ENCODE assay signal across 17 cellular contexts in the genomic region with DNA sequence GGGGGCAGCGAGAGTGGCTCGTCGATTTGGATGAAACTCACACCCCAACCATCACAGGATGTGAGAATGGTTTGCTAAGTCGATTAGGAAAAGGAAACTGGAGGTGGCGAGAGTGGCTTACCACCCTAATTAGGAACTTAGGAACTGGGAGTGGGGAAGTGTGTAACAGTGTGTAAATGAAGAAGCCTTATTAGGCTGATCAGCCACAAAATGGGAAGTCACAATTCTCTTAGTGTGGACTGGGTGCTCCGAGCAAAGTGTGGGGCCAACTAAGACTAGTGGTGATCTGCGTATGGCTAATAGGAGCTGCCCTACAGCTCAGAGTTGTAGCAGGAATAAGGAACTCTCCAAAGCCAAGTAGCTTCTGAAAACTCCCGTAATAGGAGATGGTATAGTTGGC. TPM values are rescaled to one million over a fixed set of nuclear protein-coding genes. Genes with fewer than 3 reads are reported as not detected.
DNase-seq lines count a peak whose midpoint lies in the region; ATAC-seq and TF ChIP-seq lines count a peak whose summit lies in the region.
"Had no signal": no experiment of that assay in that cellular context is flagged by ENCODE, and none has a peak within 500 bp of the region (broad histone marks: within the 10 kb centered on the region; RNA-seq: fewer than 3 reads in every experiment).

No MANE protein-coding gene starts in this region.

- peak overlapping the region; percentile 69 for H3K27ac Mint-ChIP-seq in dendritic cell treated with granulocyte-macrophage colony-stimulating factor and Interleukin-4, amounts not matched to agents 40 ng/mL and 50 ng/mL, for 4 days
- H3K27ac Mint-ChIP-seq in naive thymus-derived CD8-positive, alpha-beta T cell = peak overlapping the region in 2 of 10 donors; percentile 29 to 58
- H3K27ac Mint-ChIP-seq: activated B cell treated with CpG ODN at 0.5 μM for 24 hours, T-cell had no signal

- H3K4me1 Mint-ChIP-seq in dendritic cell treated with granulocyte-macrophage colony-stimulating factor and Interleukin-4, amounts not matched to agents 40 ng/mL and 50 ng/mL, for 4 days (ENCODE audit: low read depth) = peaks cover 56% of the 10 kb centered on the region
- H3K4me1 Mint-ChIP-seq in naive thymus-derived CD8-positive, alpha-beta T cell = peaks cover 0 to 11% (median 7%) of the 10 kb centered on the region in 4 donors

- POLR2A ChIA-PET in naive thymus-derived CD8-positive, alpha-beta T cell (lab: Charles Lee) = no interaction called here

- no peaks in the 10 kb centered on the region for H3K36me3 Mint-ChIP-seq in dendritic cell treated with granulocyte-macrophage colony-stimulating factor and Interleukin-4, amounts not matched to agents 40 ng/mL and 50 ng/mL, for 4 days (ENCODE audit: low read depth)
- no peaks in the 10 kb centered on the region for H3K36me3 Mint-ChIP-seq in naive thymus-derived CD8-positive, alpha-beta T cell
- H3K36me3 Mint-ChIP-seq: T-cell had no signal

- peak overlapping the region; percentile 33 for H3K4me3 Mint-ChIP-seq in dendritic cell treated with granulocyte-macrophage colony-stimulating factor and Interleukin-4, amounts not matched to agents 40 ng/mL and 50 ng/mL, for 4 days
- H3K4me3 Mint-ChIP-seq in naive thymus-derived CD8-positive, alpha-beta T cell = no peak overlapping the region
- H3K4me3 Mint-ChIP-seq: activated B cell treated with CpG ODN at 0.5 μM for 24 hours, T-cell had no signal

- DNase-seq in HL-60 (ENCODE audit: low read depth in 1 of 2, low spot score in 1 of 2) = peak; percentile 73
- peak; percentile 41 to 55 for DNase-seq in NOMO-1 (lab: John Stamatoyannopoulos, UW; ENCODE audit: unreplicated experiment in 2 of 2)
- no peak for DNase-seq in sciatic nerve (ENCODE audit: low spot score)
- DNase-seq in naive thymus-derived CD8-positive, alpha-beta T cell = no peak
- no peak for DNase-seq in ecto neural progenitor cell (ENCODE audit: low spot score)
- DNase-seq: activated B cell treated with CpG ODN at 0.5 μM for 24 hours, BE2C, NCI-H748 treated with DMSO at 0.1 percent for 48 hours, RPMI8226, small intestine, T-cell had no signal

- peaks cover 34% of the 10 kb centered on the region for H3K27me3 Mint-ChIP-seq in dendritic cell treated with granulocyte-macrophage colony-stimulating factor and Interleukin-4, amounts not matched to agents 40 ng/mL and 50 ng/mL, for 4 days
- H3K27me3 Mint-ChIP-seq in naive thymus-derived CD8-positive, alpha-beta T cell = peaks cover 8 to 45% (median 20%) of the 10 kb centered on the region in 5 donors

- H3K9me3 Mint-ChIP-seq in dendritic cell treated with granulocyte-macrophage colony-stimulating factor and Interleukin-4, amounts not matched to agents 40 ng/mL and 50 ng/mL, for 4 days = no peaks in the 10 kb centered on the region
- H3K9me3 Mint-ChIP-seq in naive thymus-derived CD8-positive, alpha-beta T cell = peaks cover 0 to 2% (median 0%) of the 10 kb centered on the region in 9 donors
- H3K9me3 Mint-ChIP-seq: activated B cell treated with CpG ODN at 0.5 μM for 24 hours, T-cell had no signal

- ATAC-seq in sciatic nerve = peak; percentile 48
- ATAC-seq in naive thymus-derived CD8-positive, alpha-beta T cell = no peak
- ATAC-seq in HG03342 (IDR thresholded peaks at IDR 0.05; ENCODE audit: unreplicated experiment) = no peak
- ATAC-seq: mucosa of descending colon, T-cell had no signal

- TF ChIP-seq CTCF in HL-60 (IDR thresholded peaks at IDR 0.05; ENCODE audit: insufficient read depth, low read length) = no peak

- no peak overlapping the region for H3K4me3 ChIP-seq in HL-60 (replicated peaks; ENCODE audit: insufficient read depth, low read length)
- H3K4me3 ChIP-seq: mucosa of descending colon had no signal

- intact Hi-C loops in dendritic cell treated with granulocyte-macrophage colony-stimulating factor and Interleukin-4, amounts not matched to agents 40 ng/mL and 50 ng/mL, for 4 days (cut with micrococcal nuclease) = loop anchor here (5.0 kb wide), 1 partner anchor 34 kb away; no protein-coding TSS in a partner anchor
- intact Hi-C loops in sciatic nerve (cut with DNase I) = no loop called here

- no peaks in the 10 kb centered on the region for H3K27me3 ChIP-seq in HL-60 (ENCODE audit: insufficient read depth, poor library complexity, severe bottlenecking)

- peak overlapping the region; percentile 30 for H3K27ac ChIP-seq in HL-60 (replicated peaks)
- H3K27ac ChIP-seq: thoracic aorta had no signal

RNA-seq across cellular contexts. Expression of gene SIGLEC11, which starts 7.6 kb away (rescaled TPM):
- 1.6 TPM for total RNA-seq in sciatic nerve
- not detected for total RNA-seq in naive thymus-derived CD8-positive, alpha-beta T cell
- not detected for polyA plus RNA-seq in naive thymus-derived CD8-positive, alpha-beta T cell
- total RNA-seq: activated B cell treated with CpG ODN at 0.5 μM for 24 hours, H1, kidney epithelial cell had no signal

RNA-seq across cellular contexts. Expression of gene NUP62, which starts 24.1 kb away (rescaled TPM):
- 37.4 TPM for total RNA-seq in sciatic nerve
- total RNA-seq in naive thymus-derived CD8-positive, alpha-beta T cell = 10 to 100 TPM; 53.9 to 61.4 TPM
- polyA plus RNA-seq in naive thymus-derived CD8-positive, alpha-beta T cell = 10 to 100 TPM; 38.5 to 54.5 (median 49.1) TPM

RNA-seq across cellular contexts. Expression of gene ATF5, which starts 24.4 kb away (rescaled TPM):
- 26.0 TPM for total RNA-seq in sciatic nerve
- total RNA-seq in naive thymus-derived CD8-positive, alpha-beta T cell = 1 to 10 TPM; 8.4 to 9.2 TPM
- under 1 TPM; 0.71 to 0.97 (median 0.84) TPM for polyA plus RNA-seq in naive thymus-derived CD8-positive, alpha-beta T cell

RNA-seq across cellular contexts. Expression of gene IL4I1, which starts 56.7 kb away (rescaled TPM):
- 4.6 TPM for total RNA-seq in sciatic nerve
- total RNA-seq in naive thymus-derived CD8-positive, alpha-beta T cell = 1 to 10 TPM in 1 of 2 experiments, under 1 TPM in 1; 0.85 to 1.1 TPM
- under 1 TPM; 0.24 to 0.26 (median 0.25) TPM for polyA plus RNA-seq in naive thymus-derived CD8-positive, alpha-beta T cell

Comparison
In these comparisons a context has a peak if more than half of its experiments do, and no peak if none do; other contexts are left out.
1. DNase-seq: peak in HL-60 (2 of 2) and NOMO-1 (2 of 2); none in sciatic nerve (single experiment), naive thymus-derived CD8-positive, alpha-beta T cell (0 of 10) and ecto neural progenitor cell (single experiment).